ENCODE assay signal across 8 cellular contexts in the genomic region with DNA sequence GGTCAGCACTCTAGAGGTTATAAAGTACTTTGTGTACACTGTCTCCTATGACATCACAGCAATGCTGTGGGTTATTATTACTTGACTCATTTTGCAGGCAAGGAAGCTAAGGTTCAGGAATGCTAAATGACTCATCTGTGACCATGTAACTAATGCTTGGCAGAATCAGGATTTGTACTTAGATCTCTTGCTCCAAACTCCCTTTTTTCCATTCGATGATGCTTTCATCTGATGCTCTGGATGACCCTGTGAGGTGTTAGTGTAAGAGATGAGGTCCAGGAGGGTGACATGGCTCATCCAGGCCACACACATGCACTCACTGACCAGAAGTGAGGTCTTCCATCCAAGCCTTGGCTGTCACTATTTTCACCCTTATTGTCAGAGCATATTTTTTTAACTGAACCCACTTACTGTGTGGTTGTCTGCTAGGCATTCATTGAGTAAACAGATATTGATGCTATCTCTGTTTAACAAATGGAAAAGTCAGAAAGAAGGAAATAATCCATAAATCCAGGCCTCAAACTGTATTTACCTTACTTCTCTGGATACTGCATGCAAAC. TPM values are rescaled to one million over a fixed set of nuclear protein-coding genes. Genes with fewer than 3 reads are reported as not detected.
DNase-seq lines count a peak whose midpoint lies in the region; TF ChIP-seq lines count a peak whose summit lies in the region.

No MANE protein-coding gene starts in this region.

- H3K27me3 ChIP-seq in BE2C = no peaks in the 10 kb centered on the region

- H3K4me1 ChIP-seq in BE2C = no peaks in the 10 kb centered on the region

- no peaks in the 10 kb centered on the region for H3K9me3 Mint-ChIP-seq in activated CD4-positive, alpha-beta memory T cell treated with anti-CD3 and anti-CD28 coated beads, Interleukin-2, amount 10 ng/mL, durations not matched to agents 7 days and 5 days

- peak; percentile 95 for DNase-seq in A172 (ENCODE audit: low spot score)
- DNase-seq in HCEC 1CT = peak; percentile 94
- no peak for DNase-seq in activated CD4-positive, alpha-beta memory T cell treated with anti-CD3 and anti-CD28 coated beads, Interleukin-2, amount 10 ng/mL, durations not matched to agents 7 days and 5 days
- peak; percentile 99 for DNase-seq in iris pigment epithelial cell (ENCODE audit: low read depth)
- DNase-seq in OCI-M1 (lab: John Stamatoyannopoulos, UW) = no peak
- DNase-seq in NCI-H446 treated with DMSO at 0.1 percent for 48 hours (lab: John Stamatoyannopoulos, UW) = no peak
- no peak for DNase-seq in NCI-H1092 treated with DMSO at 0.1 percent for 48 hours (lab: John Stamatoyannopoulos, UW)
- no peak for DNase-seq in BE2C

- peaks cover 3% of the 10 kb centered on the region for H3K36me3 Mint-ChIP-seq in activated CD4-positive, alpha-beta memory T cell treated with anti-CD3 and anti-CD28 coated beads, Interleukin-2, amount 10 ng/mL, durations not matched to agents 7 days and 5 days (ENCODE audit: low read depth)

- H3K27ac Mint-ChIP-seq in activated CD4-positive, alpha-beta memory T cell treated with anti-CD3 and anti-CD28 coated beads, Interleukin-2, amount 10 ng/mL, durations not matched to agents 7 days and 5 days = peak overlapping the region; percentile 82

- H3K4me3 ChIP-seq in BE2C (ENCODE audit: low read depth, low read length) = no peak overlapping the region

- POLR2A ChIA-PET in activated CD4-positive, alpha-beta memory T cell treated with anti-CD3 and anti-CD28 coated beads, Interleukin-2, amount 10 ng/mL, durations not matched to agents 7 days and 5 days (lab: Charles Lee) = interaction anchor here (0.7 to 2.6 kb wide), 10 partner anchors 8 to 58 kb away, joined by 3 to 7 read pairs (median 4); no protein-coding TSS in a partner anchor

- no peaks in the 10 kb centered on the region for H3K36me3 ChIP-seq in BE2C

- CTCF ChIA-PET in activated CD4-positive, alpha-beta memory T cell treated with anti-CD3 and anti-CD28 coated beads, Interleukin-2, amount 10 ng/mL, durations not matched to agents 7 days and 5 days (lab: Charles Lee) = interaction anchor here (1.8 to 2.5 kb wide), 2 partner anchors 28 to 54 kb away, joined by 4 to 7 read pairs; no protein-coding TSS in a partner anchor

- H3K9me3 ChIP-seq in BE2C = no peaks in the 10 kb centered on the region

- no peaks in the 10 kb centered on the region for H3K27me3 Mint-ChIP-seq in activated CD4-positive, alpha-beta memory T cell treated with anti-CD3 and anti-CD28 coated beads, Interleukin-2, amount 10 ng/mL, durations not matched to agents 7 days and 5 days

- H3K4me3 Mint-ChIP-seq in activated CD4-positive, alpha-beta memory T cell treated with anti-CD3 and anti-CD28 coated beads, Interleukin-2, amount 10 ng/mL, durations not matched to agents 7 days and 5 days = no peak overlapping the region

- H3K4me1 Mint-ChIP-seq in activated CD4-positive, alpha-beta memory T cell treated with anti-CD3 and anti-CD28 coated beads, Interleukin-2, amount 10 ng/mL, durations not matched to agents 7 days and 5 days = peaks cover 58% of the 10 kb centered on the region

- no peak for TF ChIP-seq CTCF in BE2C (IDR thresholded peaks at IDR 0.05; ENCODE audit: low read depth, low read length)

RNA-seq across cellular contexts. Expression of gene RHOH, which starts 59.0 kb away (rescaled TPM):
- total RNA-seq in A172 (2014; rRNA removed; shearing (Covaris generic)) = not detected in 2 replicates
- 100 to 1,000 TPM; 125 to 126 TPM for total RNA-seq in activated CD4-positive, alpha-beta memory T cell treated with anti-CD3 and anti-CD28 coated beads, Interleukin-2, amount 10 ng/mL, durations not matched to agents 7 days and 5 days
- polyA plus RNA-seq in BE2C (2012; ENCODE audit: insufficient read depth, insufficient read length, low read depth) = 1.4 TPM

Comparison
In these comparisons a context has a peak if more than half of its experiments do, and no peak if none do; other contexts are left out.
1. DNase-seq: peak in A172 (single experiment), HCEC 1CT (single experiment) and iris pigment epithelial cell (single experiment); none in activated CD4-positive, alpha-beta memory T cell treated with anti-CD3 and anti-CD28 coated beads, Interleukin-2, amount 10 ng/mL, durations not matched to agents 7 days and 5 days (single experiment), OCI-M1 (single experiment), NCI-H446 treated with DMSO at 0.1 percent for 48 hours (single experiment), NCI-H1092 treated with DMSO at 0.1 percent for 48 hours (single experiment) and BE2C (single experiment).
2. RNA of gene RHOH, which starts 59.0 kb away (total RNA-seq): 125 to 126 TPM in activated CD4-positive, alpha-beta memory T cell treated with anti-CD3 and anti-CD28 coated beads, Interleukin-2, amount 10 ng/mL, durations not matched to agents 7 days and 5 days; not detected in A172; every median in the first group is over 100 times any median in the second.